In the genomic region with DNA sequence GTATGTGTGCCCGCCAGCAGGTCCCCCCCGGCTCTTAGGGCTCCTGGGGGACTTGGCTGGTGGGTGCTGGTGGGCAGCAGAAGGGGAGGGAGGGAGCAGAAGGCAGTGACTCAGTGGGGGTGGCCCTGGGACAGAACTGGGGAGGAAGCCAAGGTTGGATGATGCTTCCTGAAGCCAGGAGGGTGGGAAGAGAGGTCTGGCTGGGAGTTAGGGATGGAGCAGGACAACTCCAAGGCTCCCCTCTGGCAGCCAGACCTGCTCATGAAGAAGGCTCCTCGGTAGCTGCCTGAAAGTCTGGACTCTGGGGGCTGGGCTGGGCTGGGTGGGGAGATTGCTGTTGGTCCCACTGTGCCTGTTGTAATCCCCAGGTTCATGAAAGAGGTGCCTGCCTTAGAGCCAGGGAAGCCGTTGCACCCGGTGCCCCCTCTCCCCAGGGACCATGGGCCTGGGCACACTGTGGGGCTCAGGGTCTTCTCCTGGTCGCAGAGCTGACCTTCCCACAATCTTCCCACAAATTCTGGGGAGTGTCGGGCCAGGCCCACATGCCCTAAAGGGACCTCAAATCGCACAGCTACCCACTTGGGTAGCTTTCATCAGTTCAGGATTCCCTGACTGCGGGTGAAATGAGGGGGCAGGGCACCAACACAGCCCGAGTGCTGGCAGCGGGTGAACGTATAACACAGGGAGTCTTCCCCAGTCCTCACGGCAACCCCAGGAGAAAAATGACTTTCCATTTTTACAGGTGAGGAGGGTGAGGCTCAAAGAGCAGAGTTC, we compare ENCODE assay signal across 8 cellular contexts. TPM values are rescaled to one million over a fixed set of nuclear protein-coding genes. Genes with fewer than 3 reads are reported as not detected.
DNase-seq lines count a peak whose midpoint lies in the region; ATAC-seq, FAIRE-seq and TF ChIP-seq lines count a peak whose summit lies in the region.

No MANE protein-coding gene starts in this region.

- no peak for TF ChIP-seq POLR2A in GM12892 (IDR thresholded peaks at IDR 0.05; ENCODE audit: low read depth, low read length)

- DNase-seq in activated naive CD4-positive, alpha-beta T cell treated with anti-CD3 and anti-CD28 coated beads for 36 hours: no peak
- no peak for DNase-seq in activated naive CD4-positive, alpha-beta T cell (lab: John Stamatoyannopoulos, UW)
- DNase-seq in activated B cell treated with CpG ODN at 0.5 μM for 24 hours: no peak
- DNase-seq in right atrium auricular region (ENCODE audit: low spot score): no peak
- no peak for DNase-seq in stimulated activated effector memory CD8-positive, alpha-beta T cell treated with anti-CD3 and anti-CD28 coated beads, Interleukin-12 subunit alpha, Interleukin-12 subunit beta, amount 100 ng/mL, for 72 hours (ENCODE audit: low spot score in 2 of 2)
- DNase-seq in GM12892 (ENCODE audit: insufficient read length): no peak
- no peak for DNase-seq in amygdala (lab: John Stamatoyannopoulos, UW)
- no peak for DNase-seq in activated CD8-positive, alpha-beta memory T cell treated with anti-CD3 and anti-CD28 coated beads, Interleukin-2, amount 50 U/mL, for 48 hours

- TF ChIP-seq CTCF in activated B cell treated with CpG ODN at 0.5 μM for 24 hours (IDR thresholded peaks at IDR 0.05): no peak
- TF ChIP-seq CTCF in right atrium auricular region (IDR thresholded peaks at IDR 0.05): no peak

- CTCF ChIA-PET in activated naive CD4-positive, alpha-beta T cell treated with anti-CD3 and anti-CD28 coated beads for 36 hours (lab: Charles Lee): interaction anchor here (0.5 to 2.8 kb wide), 26 partner anchors 10 to 190 kb away, joined by 3 to 19 read pairs (median 3); a partner anchor contains a TSS
- CTCF ChIA-PET in activated B cell treated with CpG ODN at 0.5 μM for 24 hours (lab: Charles Lee): interaction anchor here (0.6 to 1.5 kb wide), 4 partner anchors 18 to 188 kb away, joined by 4 to 6 read pairs (median 4); no protein-coding TSS in a partner anchor

- H3K27ac ChIP-seq in right atrium auricular region: peak overlapping the region; percentile 46 to 50

- no peaks in the 10 kb centered on the region for H3K9me3 Mint-ChIP-seq in activated naive CD4-positive, alpha-beta T cell treated with anti-CD3 and anti-CD28 coated beads for 36 hours
- no peaks in the 10 kb centered on the region for H3K9me3 Mint-ChIP-seq in activated B cell treated with CpG ODN at 0.5 μM for 24 hours
- no peaks in the 10 kb centered on the region for H3K9me3 Mint-ChIP-seq in stimulated activated effector memory CD8-positive, alpha-beta T cell treated with anti-CD3 and anti-CD28 coated beads, Interleukin-12 subunit alpha, Interleukin-12 subunit beta, amount 100 ng/mL, for 72 hours

- no peak for ATAC-seq in activated B cell treated with CpG ODN at 0.5 μM for 24 hours (ENCODE audit: low read depth)
- no peak for ATAC-seq in stimulated activated effector memory CD8-positive, alpha-beta T cell treated with anti-CD3 and anti-CD28 coated beads, Interleukin-12 subunit alpha, Interleukin-12 subunit beta, amount 100 ng/mL, for 72 hours

- POLR2A ChIA-PET in activated B cell treated with CpG ODN at 0.5 μM for 24 hours (lab: Charles Lee): interaction anchor here (0.7 to 1.6 kb wide), 5 partner anchors 34 to 351 kb away, joined by 3 to 5 read pairs (median 3); a partner anchor contains a TSS

- no peaks in the 10 kb centered on the region for H3K36me3 ChIP-seq in right atrium auricular region

- H3K4me3 Mint-ChIP-seq in activated naive CD4-positive, alpha-beta T cell treated with anti-CD3 and anti-CD28 coated beads for 36 hours: peak overlapping the region; percentile 79
- H3K4me3 Mint-ChIP-seq in activated B cell treated with CpG ODN at 0.5 μM for 24 hours: peak overlapping the region; percentile 79
- H3K4me3 Mint-ChIP-seq in stimulated activated effector memory CD8-positive, alpha-beta T cell treated with anti-CD3 and anti-CD28 coated beads, Interleukin-12 subunit alpha, Interleukin-12 subunit beta, amount 100 ng/mL, for 72 hours: peak overlapping the region; percentile 83

- peaks cover 0 to 23% of the 10 kb centered on the region in 2 donors for H3K4me1 ChIP-seq in right atrium auricular region

- no peaks in the 10 kb centered on the region for H3K27me3 ChIP-seq in right atrium auricular region

- H3K27ac Mint-ChIP-seq in activated naive CD4-positive, alpha-beta T cell treated with anti-CD3 and anti-CD28 coated beads for 36 hours: peak overlapping the region; percentile 86
- no peak overlapping the region for H3K27ac Mint-ChIP-seq in activated B cell treated with CpG ODN at 0.5 μM for 24 hours
- H3K27ac Mint-ChIP-seq in stimulated activated effector memory CD8-positive, alpha-beta T cell treated with anti-CD3 and anti-CD28 coated beads, Interleukin-12 subunit alpha, Interleukin-12 subunit beta, amount 100 ng/mL, for 72 hours: peak overlapping the region; percentile 91

- no peaks in the 10 kb centered on the region for H3K9me3 ChIP-seq in right atrium auricular region

- peaks cover 13% of the 10 kb centered on the region for H3K36me3 Mint-ChIP-seq in activated naive CD4-positive, alpha-beta T cell treated with anti-CD3 and anti-CD28 coated beads for 36 hours (ENCODE audit: low read depth)
- H3K36me3 Mint-ChIP-seq in activated B cell treated with CpG ODN at 0.5 μM for 24 hours (ENCODE audit: low read depth): peaks cover 11% of the 10 kb centered on the region
- H3K36me3 Mint-ChIP-seq in stimulated activated effector memory CD8-positive, alpha-beta T cell treated with anti-CD3 and anti-CD28 coated beads, Interleukin-12 subunit alpha, Interleukin-12 subunit beta, amount 100 ng/mL, for 72 hours: peaks cover 35% of the 10 kb centered on the region

- peak overlapping the region; percentile 49 to 60 for H3K4me3 ChIP-seq in right atrium auricular region

- peaks cover 20% of the 10 kb centered on the region for H3K4me1 Mint-ChIP-seq in activated naive CD4-positive, alpha-beta T cell treated with anti-CD3 and anti-CD28 coated beads for 36 hours (ENCODE audit: low read depth)
- H3K4me1 Mint-ChIP-seq in activated B cell treated with CpG ODN at 0.5 μM for 24 hours: peaks cover 3% of the 10 kb centered on the region
- peaks cover 19% of the 10 kb centered on the region for H3K4me1 Mint-ChIP-seq in stimulated activated effector memory CD8-positive, alpha-beta T cell treated with anti-CD3 and anti-CD28 coated beads, Interleukin-12 subunit alpha, Interleukin-12 subunit beta, amount 100 ng/mL, for 72 hours

- no peaks in the 10 kb centered on the region for H3K27me3 Mint-ChIP-seq in activated naive CD4-positive, alpha-beta T cell treated with anti-CD3 and anti-CD28 coated beads for 36 hours (ENCODE audit: low read depth)
- H3K27me3 Mint-ChIP-seq in activated B cell treated with CpG ODN at 0.5 μM for 24 hours: no peaks in the 10 kb centered on the region

- intact Hi-C loops in activated naive CD4-positive, alpha-beta T cell treated with anti-CD3 and anti-CD28 coated beads for 36 hours (cut with micrococcal nuclease): loop anchor here (1.0 to 2.0 kb wide), 4 partner anchors 18 to 323 kb away; a partner anchor contains a TSS
- intact Hi-C loops in activated B cell treated with CpG ODN at 0.5 μM for 24 hours (cut with micrococcal nuclease): loop anchor here (2.0 to 5.0 kb wide), 3 partner anchors 33 to 51 kb away; a partner anchor contains a TSS

- no peak for FAIRE-seq in GM12892 (lab: Jason Lieb, UNC)

RNA-seq across cellular contexts. Expression of a gene that starts 1.1 kb away (rescaled TPM):
- total RNA-seq in activated naive CD4-positive, alpha-beta T cell treated with anti-CD3 and anti-CD28 coated beads for 36 hours: 10 to 100 TPM; 14.3 to 14.4 TPM
- total RNA-seq in activated B cell treated with CpG ODN at 0.5 μM for 24 hours (7.8 TPM in 2 replicates), right atrium auricular region (1 to 10 TPM; 1.1 to 3.9 TPM)
- 0.32 TPM for polyA plus RNA-seq in GM12892 (2012; ENCODE audit: missing spikeins)

RNA-seq across cellular contexts. Expression of a gene that starts 29.4 kb away (rescaled TPM):
- 1 to 10 TPM; 5.2 TPM for total RNA-seq in activated naive CD4-positive, alpha-beta T cell treated with anti-CD3 and anti-CD28 coated beads for 36 hours
- total RNA-seq in activated B cell treated with CpG ODN at 0.5 μM for 24 hours (1.9 and 2.5 TPM in 2 replicates), right atrium auricular region (1 to 10 TPM; 1.5 to 2.4 TPM)
- polyA plus RNA-seq in GM12892 (2012; ENCODE audit: missing spikeins): 4.4 TPM

RNA-seq across cellular contexts. Expression of a gene that starts 30.9 kb away (rescaled TPM):
- total RNA-seq in activated naive CD4-positive, alpha-beta T cell treated with anti-CD3 and anti-CD28 coated beads for 36 hours: 10 to 100 TPM; 70.7 to 73.7 TPM
- 45.5 and 50.4 TPM in 2 replicates for total RNA-seq in activated B cell treated with CpG ODN at 0.5 μM for 24 hours
- 10 to 100 TPM in 1 of 2 donors, 1 to 10 TPM in 1; 5.3 to 11.6 TPM for total RNA-seq in right atrium auricular region
- 26.1 TPM for polyA plus RNA-seq in GM12892 (2012; ENCODE audit: missing spikeins)

RNA-seq across cellular contexts. Expression of a gene that starts 48.4 kb away (rescaled TPM):
- 1 to 10 TPM; 1.0 to 1.3 TPM for total RNA-seq in activated naive CD4-positive, alpha-beta T cell treated with anti-CD3 and anti-CD28 coated beads for 36 hours
- total RNA-seq in activated B cell treated with CpG ODN at 0.5 μM for 24 hours: not detected in 2 replicates
- total RNA-seq in right atrium auricular region: under 1 TPM in 1 of 2 donors, not detected in 1; 0.08 TPM
- polyA plus RNA-seq in GM12892 (2012; ENCODE audit: missing spikeins): 0.06 TPM

RNA-seq across cellular contexts. Expression of a gene that starts 48.4 kb away (rescaled TPM):
- under 1 TPM in 1 of 2 experiments, not detected in 1; 0.64 TPM for total RNA-seq in activated naive CD4-positive, alpha-beta T cell treated with anti-CD3 and anti-CD28 coated beads for 36 hours
- total RNA-seq in activated B cell treated with CpG ODN at 0.5 μM for 24 hours (0.49 and 0.69 TPM in 2 replicates), right atrium auricular region (under 1 TPM; 0.33 to 0.43 TPM)
- not detected for polyA plus RNA-seq in GM12892 (2012; ENCODE audit: missing spikeins)
